In genomic region chr12:11555743-11556625, GRCh38 we compare ENCODE assay signal across 9 cellular contexts.
DNase-seq lines count a peak whose midpoint lies in the region; ATAC-seq and TF ChIP-seq lines count a peak whose summit lies in the region.
"Had no signal": no experiment of that assay in that cellular context is flagged by ENCODE, and none has a peak within 500 bp of the region (broad histone marks: within the 10 kb centered on the region; RNA-seq: fewer than 3 reads in every experiment).

No MANE protein-coding gene starts in this region.

- H3K4me1 Mint-ChIP-seq in activated CD4-positive, alpha-beta memory T cell treated with anti-CD3 and anti-CD28 coated beads, Interleukin-2, amount 10 ng/mL, durations not matched to agents 7 days and 5 days, result peaks cover 20% of the 10 kb centered on the region
- peaks cover 21% of the 10 kb centered on the region for H3K4me1 Mint-ChIP-seq in endodermal cell

- WGBS in aorta, 2 donors, result 10 to 12% methylated on average over 11 of the region's 11 CpGs
- WGBS in endodermal cell (ENCODE audit: insufficient coverage in 1 of 2, insufficient read length in 1 of 2), 2 experiments, result 76 to 83% methylated on average over 9 to 11 of the region's 11 CpGs
- 62 to 66% methylated on average over 11 of the region's 11 CpGs for WGBS in tibial nerve, 2 donors

- peaks cover 28% of the 10 kb centered on the region for H3K27me3 Mint-ChIP-seq in activated CD4-positive, alpha-beta memory T cell treated with anti-CD3 and anti-CD28 coated beads, Interleukin-2, amount 10 ng/mL, durations not matched to agents 7 days and 5 days
- H3K27me3 Mint-ChIP-seq in endodermal cell (ENCODE audit: insufficient read depth), result peaks cover 2% of the 10 kb centered on the region

- peak in 4 of 6 experiments; percentile 4 to 74 (median 66) for DNase-seq in stimulated activated naive CD4-positive, alpha-beta T cell (lab: John Stamatoyannopoulos, UW)
- DNase-seq in stimulated activated naive CD4-positive, alpha-beta T cell treated with Interleukin-2 at 50 U/mL for 16 hours (lab: John Stamatoyannopoulos, UW), result no peak
- DNase-seq in activated CD4-positive, alpha-beta memory T cell treated with anti-CD3 and anti-CD28 coated beads, Interleukin-2, amount 10 ng/mL, durations not matched to agents 7 days and 5 days, result no peak
- DNase-seq in left kidney (ENCODE audit: low read depth, low spot score) (peak; percentile 21), aorta (no peak), endodermal cell (no peak), T1000 (lab: John Stamatoyannopoulos, UW) (no peak), tibial nerve (ENCODE audit: low spot score in 2 of 2) (no peak)
- DNase-seq: activated effector memory CD4-positive, alpha-beta T cell treated with anti-CD3 and anti-CD28 coated beads, Interleukin-2, amount 50 U/mL, for 16 hours had no signal

- H3K4me3 Mint-ChIP-seq in activated CD4-positive, alpha-beta memory T cell treated with anti-CD3 and anti-CD28 coated beads, Interleukin-2, amount 10 ng/mL, durations not matched to agents 7 days and 5 days, result peak overlapping the region; percentile 57
- no peak overlapping the region for H3K4me3 Mint-ChIP-seq in endodermal cell

- CTCF ChIA-PET in activated CD4-positive, alpha-beta memory T cell treated with anti-CD3 and anti-CD28 coated beads, Interleukin-2, amount 10 ng/mL, durations not matched to agents 7 days and 5 days (lab: Charles Lee), result interaction anchor here (0.6 to 2.2 kb wide), 9 partner anchors 10 to 772 kb away, joined by 3 to 17 read pairs (median 3); no protein-coding TSS in a partner anchor

- no peaks in the 10 kb centered on the region for H3K36me3 Mint-ChIP-seq in activated CD4-positive, alpha-beta memory T cell treated with anti-CD3 and anti-CD28 coated beads, Interleukin-2, amount 10 ng/mL, durations not matched to agents 7 days and 5 days (ENCODE audit: low read depth)
- no peaks in the 10 kb centered on the region for H3K36me3 Mint-ChIP-seq in endodermal cell (ENCODE audit: low read depth)

- H3K4me1 ChIP-seq in aorta (ENCODE audit: control insufficient read depth in 1 of 2, insufficient read depth in 2 of 2, low read length in 2 of 2), result peaks cover 0 to 3% of the 10 kb centered on the region in 2 donors
- H3K4me1 ChIP-seq in endodermal cell (ENCODE audit: control insufficient read depth, insufficient read depth, low read length), result peaks cover 8% of the 10 kb centered on the region
- H3K4me1 ChIP-seq in tibial nerve, result peaks cover 0 to 5% (median 0%) of the 10 kb centered on the region in 4 donors

- H3K27ac Mint-ChIP-seq in activated CD4-positive, alpha-beta memory T cell treated with anti-CD3 and anti-CD28 coated beads, Interleukin-2, amount 10 ng/mL, durations not matched to agents 7 days and 5 days, result no peak overlapping the region
- H3K27ac Mint-ChIP-seq in endodermal cell, result no peak overlapping the region

- H3K36me3 ChIP-seq in aorta (ENCODE audit: control insufficient read depth in 1 of 2, insufficient read depth in 2 of 2, low read length in 1 of 2), result no peaks in the 10 kb centered on the region
- no peaks in the 10 kb centered on the region for H3K36me3 ChIP-seq in endodermal cell (ENCODE audit: control insufficient read depth, insufficient read depth, low read length)
- H3K36me3 ChIP-seq in tibial nerve, result no peaks in the 10 kb centered on the region

- no peak for TF ChIP-seq POLR2A in tibial nerve (IDR thresholded peaks at IDR 0.05)

- peak; percentile 74 for ATAC-seq in aorta (ENCODE audit: low FRiP score)

- H3K9me3 ChIP-seq in aorta (ENCODE audit: control insufficient read depth, low read length), result no peaks in the 10 kb centered on the region
- H3K9me3 ChIP-seq in endodermal cell (ENCODE audit: control insufficient read depth, low read length), result no peaks in the 10 kb centered on the region
- H3K9me3 ChIP-seq in tibial nerve, result no peaks in the 10 kb centered on the region

- no peak for TF ChIP-seq EP300 in tibial nerve (IDR thresholded peaks at IDR 0.05)

- intact Hi-C loops in aorta (cut with DNase I), result loop anchor here (10.0 kb wide), 1 partner anchor 479 kb away; no protein-coding TSS in a partner anchor

- no peak overlapping the region for H3K9ac ChIP-seq in endodermal cell (ENCODE audit: extremely low read depth, low read length, poor library complexity, severe bottlenecking)

- H3K27ac ChIP-seq in aorta (ENCODE audit: low read depth in 1 of 2, low read length in 2 of 2) (peak overlapping the region; percentile 68 to 96), endodermal cell (ENCODE audit: low read depth, low read length) (no peak overlapping the region), tibial nerve (no peak overlapping the region)

- TF ChIP-seq CTCF in endodermal cell (conservative IDR thresholded peaks at IDR 0.05) (no peak), tibial nerve (IDR thresholded peaks at IDR 0.05) (no peak)

- H3K27me3 ChIP-seq in aorta (ENCODE audit: control insufficient read depth in 1 of 2, insufficient read depth in 2 of 2, low read length in 1 of 2), result no peaks in the 10 kb centered on the region
- H3K27me3 ChIP-seq in endodermal cell (ENCODE audit: control insufficient read depth, insufficient read depth, low read length, poor library complexity, severe bottlenecking), result no peaks in the 10 kb centered on the region
- H3K27me3 ChIP-seq in tibial nerve, result no peaks in the 10 kb centered on the region

- H3K9me3 Mint-ChIP-seq in activated CD4-positive, alpha-beta memory T cell treated with anti-CD3 and anti-CD28 coated beads, Interleukin-2, amount 10 ng/mL, durations not matched to agents 7 days and 5 days, result no peaks in the 10 kb centered on the region
- no peaks in the 10 kb centered on the region for H3K9me3 Mint-ChIP-seq in endodermal cell

- H3K4me3 ChIP-seq in aorta (ENCODE audit: low read length in 2 of 2) (peak overlapping the region; percentile 79 to 98), endodermal cell (ENCODE audit: low read length) (no peak overlapping the region), tibial nerve (peak overlapping the region in 2 of 4 donors; percentile 10 to 29)

- POLR2A ChIA-PET in activated CD4-positive, alpha-beta memory T cell treated with anti-CD3 and anti-CD28 coated beads, Interleukin-2, amount 10 ng/mL, durations not matched to agents 7 days and 5 days (lab: Charles Lee), result interaction anchor here (0.7 to 1.8 kb wide), 3 partner anchors 10 to 477 kb away, joined by 3 to 7 read pairs (median 4); no protein-coding TSS in a partner anchor

Comparison
In these comparisons a context has a peak if more than half of its experiments do, and no peak if none do; other contexts are left out.
1. DNase-seq: peak in stimulated activated naive CD4-positive, alpha-beta T cell (4 of 6) and left kidney (single experiment); none in stimulated activated naive CD4-positive, alpha-beta T cell treated with Interleukin-2 at 50 U/mL for 16 hours (single experiment), activated CD4-positive, alpha-beta memory T cell treated with anti-CD3 and anti-CD28 coated beads, Interleukin-2, amount 10 ng/mL, durations not matched to agents 7 days and 5 days (single experiment), aorta (0 of 2), endodermal cell (single experiment), T1000 (single experiment) and tibial nerve (0 of 2).
2. H3K27ac ChIP-seq: peak in aorta (2 of 2); none in endodermal cell (single experiment) and tibial nerve (0 of 4).